9 cellular contexts compared by ENCODE assay signal in genomic region chr2:205680067-205680466, GRCh38. TPM values are rescaled to one million over a fixed set of nuclear protein-coding genes. Genes with fewer than 3 reads are reported as not detected.
DNase-seq lines count a peak whose midpoint lies in the region; ATAC-seq and TF ChIP-seq lines count a peak whose summit lies in the region.
"Had no signal": no experiment of that assay in that cellular context is flagged by ENCODE, and none has a peak within 500 bp of the region (broad histone marks: within the 10 kb centered on the region; RNA-seq: fewer than 3 reads in every experiment).

No MANE protein-coding gene starts in this region.

- TF ChIP-seq CTCF in neural crest cell (conservative IDR thresholded peaks at IDR 0.05), result peak; percentile 82

- H3K4me3 Mint-ChIP-seq in activated CD4-positive, alpha-beta memory T cell treated with anti-CD3 and anti-CD28 coated beads for 36 hours, result no peak overlapping the region
- H3K4me3 Mint-ChIP-seq in neural crest cell, result peak overlapping the region; percentile 86
- H3K4me3 Mint-ChIP-seq: activated naive CD8-positive, alpha-beta T cell had no signal

- no peak overlapping the region for H3K27ac Mint-ChIP-seq in activated CD4-positive, alpha-beta memory T cell treated with anti-CD3 and anti-CD28 coated beads for 36 hours
- no peak overlapping the region for H3K27ac Mint-ChIP-seq in neural crest cell (ENCODE audit: unreplicated experiment)
- H3K27ac Mint-ChIP-seq: activated naive CD8-positive, alpha-beta T cell had no signal

- H3K4me1 Mint-ChIP-seq in activated CD4-positive, alpha-beta memory T cell treated with anti-CD3 and anti-CD28 coated beads for 36 hours (ENCODE audit: low read depth), result peaks cover 15% of the 10 kb centered on the region
- H3K4me1 Mint-ChIP-seq in neural crest cell, result peaks cover 46% of the 10 kb centered on the region

- H3K9me3 Mint-ChIP-seq in activated CD4-positive, alpha-beta memory T cell treated with anti-CD3 and anti-CD28 coated beads for 36 hours, result no peaks in the 10 kb centered on the region
- no peaks in the 10 kb centered on the region for H3K9me3 Mint-ChIP-seq in neural crest cell

- ATAC-seq in GM21381 (IDR thresholded peaks at IDR 0.05; ENCODE audit: unreplicated experiment) (peak; percentile 66), HG03575 (IDR thresholded peaks at IDR 0.05; ENCODE audit: extremely low read depth, insufficient number of reproducible peaks, low FRiP score, unreplicated experiment) (peak; percentile 59)

- POLR2A ChIA-PET in activated CD4-positive, alpha-beta memory T cell treated with anti-CD3 and anti-CD28 coated beads for 36 hours (lab: Charles Lee), result no interaction called here

- peaks cover 48% of the 10 kb centered on the region for H3K27me3 Mint-ChIP-seq in activated CD4-positive, alpha-beta memory T cell treated with anti-CD3 and anti-CD28 coated beads for 36 hours
- peaks cover 33% of the 10 kb centered on the region for H3K27me3 Mint-ChIP-seq in neural crest cell (ENCODE audit: low read depth)

- H3K36me3 Mint-ChIP-seq in activated CD4-positive, alpha-beta memory T cell treated with anti-CD3 and anti-CD28 coated beads for 36 hours, result no peaks in the 10 kb centered on the region
- H3K36me3 Mint-ChIP-seq in neural crest cell (ENCODE audit: low read depth), result no peaks in the 10 kb centered on the region
- H3K36me3 Mint-ChIP-seq: activated naive CD8-positive, alpha-beta T cell had no signal

- DNase-seq in DMS53 treated with DMSO at 0.1 percent for 48 hours (lab: John Stamatoyannopoulos, UW; ENCODE audit: unreplicated experiment) (peak; percentile 87), NCI-H748 (lab: John Stamatoyannopoulos, UW; ENCODE audit: unreplicated experiment) (peak; percentile 95), fibroblast of gingiva (ENCODE audit: low read depth) (peak; percentile 78), neural crest cell (ENCODE audit: low read depth, low spot score) (peak; percentile 74), ureter (ENCODE audit: low spot score) (no peak)
- DNase-seq in activated CD4-positive, alpha-beta memory T cell treated with anti-CD3 and anti-CD28 coated beads for 36 hours, result peak; percentile 58

- intact Hi-C loops in activated CD4-positive, alpha-beta memory T cell treated with anti-CD3 and anti-CD28 coated beads for 36 hours (cut with micrococcal nuclease), result loop anchor here (2.0 to 5.0 kb wide), 7 partner anchors 68 to 809 kb away; no protein-coding TSS in a partner anchor

- CTCF ChIA-PET in activated CD4-positive, alpha-beta memory T cell treated with anti-CD3 and anti-CD28 coated beads for 36 hours (lab: Charles Lee), result interaction anchor here (0.9 to 3.0 kb wide), 7 partner anchors 9 to 1535 kb away, joined by 3 to 13 read pairs (median 4); no protein-coding TSS in a partner anchor

RNA-seq across cellular contexts. Expression of gene NRP2, which starts 2.2 kb away (rescaled TPM):
- total RNA-seq in activated CD4-positive, alpha-beta memory T cell treated with anti-CD3 and anti-CD28 coated beads for 36 hours, result 1 to 10 TPM; 1.9 to 2.6 TPM
- 90.3 and 93.5 TPM in 2 replicates for total RNA-seq in neural crest cell
- 55.8 TPM for total RNA-seq in ureter

Comparison
In these comparisons a context has a peak if more than half of its experiments do, and no peak if none do; other contexts are left out.
1. RNA of gene NRP2, which starts 2.2 kb away (total RNA-seq): 90.3 to 93.5 TPM in neural crest cell and 55.8 TPM in ureter (single experiment); 1.9 to 2.6 TPM in activated CD4-positive, alpha-beta memory T cell treated with anti-CD3 and anti-CD28 coated beads for 36 hours; every median in the first group is over 10 times any median in the second.